Comparison of ENCODE assay signal across 1 cellular context in the genomic region with DNA sequence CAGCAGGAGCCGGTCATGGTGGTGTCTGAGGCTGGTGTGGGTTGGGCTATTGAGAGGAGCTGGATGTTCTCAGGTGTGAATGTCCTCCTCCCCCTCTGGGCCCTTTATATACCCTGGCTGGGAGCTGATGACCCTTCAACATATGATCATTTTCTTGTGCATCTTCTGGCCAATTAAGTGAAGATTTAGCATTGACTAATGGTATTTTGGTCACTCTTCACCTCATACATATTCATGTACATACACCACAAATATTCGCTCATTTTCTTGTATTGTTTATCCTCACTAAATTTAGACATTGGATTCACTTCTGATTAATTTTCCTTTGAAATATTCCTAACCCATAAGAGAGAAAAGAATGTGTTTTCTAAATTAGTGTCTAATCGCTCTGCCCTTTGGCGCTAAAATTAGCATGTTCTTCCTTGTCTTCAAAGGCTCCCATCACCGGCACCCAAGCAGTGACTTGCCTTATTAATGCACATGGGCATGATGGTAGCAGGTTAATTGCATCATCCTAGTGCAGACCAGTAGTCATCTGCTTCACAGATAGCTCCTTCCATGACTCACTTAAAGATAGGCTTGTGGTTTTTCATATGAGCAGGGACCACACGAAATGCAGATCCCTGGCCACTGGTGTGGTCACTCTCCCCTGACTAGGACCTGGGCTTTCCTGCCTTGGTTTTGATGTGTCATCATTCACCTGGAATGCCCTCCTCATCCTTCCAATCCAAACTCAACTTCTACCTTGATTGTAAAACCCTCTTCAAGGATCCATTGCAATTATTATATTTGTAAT.
TF ChIP-seq lines count a peak whose summit lies in the region.

A gene with protein sequence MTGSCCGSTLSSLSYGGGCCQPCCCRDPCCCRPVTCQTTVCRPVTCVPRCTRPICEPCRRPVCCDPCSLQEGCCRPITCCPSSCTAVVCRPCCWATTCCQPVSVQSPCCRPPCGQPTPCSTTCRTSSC (minus strand): TSS at position 51 of the 796 bp plus-strand sequence. CDS start 34 bp downstream, at position 17.

TF ChIP-seq in K562, 482 proteins besides CTCF, POLR2A, EP300 and RAD21 (continued from another document):
- TF ChIP-seq, protein P1, sequence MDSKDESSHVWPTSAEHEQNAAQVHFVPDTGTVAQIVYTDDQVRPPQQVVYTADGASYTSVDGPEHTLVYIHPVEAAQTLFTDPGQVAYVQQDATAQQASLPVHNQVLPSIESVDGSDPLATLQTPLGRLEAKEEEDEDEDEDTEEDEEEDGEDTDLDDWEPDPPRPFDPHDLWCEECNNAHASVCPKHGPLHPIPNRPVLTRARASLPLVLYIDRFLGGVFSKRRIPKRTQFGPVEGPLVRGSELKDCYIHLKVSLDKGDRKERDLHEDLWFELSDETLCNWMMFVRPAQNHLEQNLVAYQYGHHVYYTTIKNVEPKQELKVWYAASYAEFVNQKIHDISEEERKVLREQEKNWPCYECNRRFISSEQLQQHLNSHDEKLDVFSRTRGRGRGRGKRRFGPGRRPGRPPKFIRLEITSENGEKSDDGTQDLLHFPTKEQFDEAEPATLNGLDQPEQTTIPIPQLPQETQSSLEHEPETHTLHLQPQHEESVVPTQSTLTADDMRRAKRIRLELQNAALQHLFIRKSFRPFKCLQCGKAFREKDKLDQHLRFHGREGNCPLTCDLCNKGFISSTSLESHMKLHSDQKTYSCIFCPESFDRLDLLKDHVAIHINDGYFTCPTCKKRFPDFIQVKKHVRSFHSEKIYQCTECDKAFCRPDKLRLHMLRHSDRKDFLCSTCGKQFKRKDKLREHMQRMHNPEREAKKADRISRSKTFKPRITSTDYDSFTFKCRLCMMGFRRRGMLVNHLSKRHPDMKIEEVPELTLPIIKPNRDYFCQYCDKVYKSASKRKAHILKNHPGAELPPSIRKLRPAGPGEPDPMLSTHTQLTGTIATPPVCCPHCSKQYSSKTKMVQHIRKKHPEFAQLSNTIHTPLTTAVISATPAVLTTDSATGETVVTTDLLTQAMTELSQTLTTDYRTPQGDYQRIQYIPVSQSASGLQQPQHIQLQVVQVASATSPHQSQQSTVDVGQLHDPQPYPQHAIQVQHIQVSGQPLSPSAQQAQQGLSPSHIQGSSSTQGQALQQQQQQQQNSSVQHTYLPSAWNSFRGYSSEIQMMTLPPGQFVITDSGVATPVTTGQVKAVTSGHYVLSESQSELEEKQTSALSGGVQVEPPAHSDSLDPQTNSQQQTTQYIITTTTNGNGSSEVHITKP (IDR thresholded peaks at IDR 0.05; ENCODE audit: partially characterized antibody), result no peak
- TF ChIP-seq TSC22D4 (tag; IDR thresholded peaks at IDR 0.05) (no peak), MEF2D (tag; conservative IDR thresholded peaks at IDR 0.05; ENCODE audit: low read depth) (peak; percentile 30; the same call in 1 of the 2 replicates), KDM1A (IDR thresholded peaks at IDR 0.05) (no peak), CEBPB (tag; IDR thresholded peaks at IDR 0.05) (peak; percentile 91), ZKSCAN8 (CRISPR knock-in tag; IDR thresholded peaks at IDR 0.05) (peak; percentile 49; the same call in 1 of the 2 replicates), BACH1 (tag; IDR thresholded peaks at IDR 0.05) (peak; percentile 82; the same call in 1 of the 2 replicates), SMAD4 (CRISPR knock-in tag; conservative IDR thresholded peaks at IDR 0.05) (peak; percentile 75), NFE2 (IDR thresholded peaks at IDR 0.05; ENCODE audit: low read depth) (peak; percentile 77), HDAC1 (IDR thresholded peaks at IDR 0.05) (no peak), PHF8 (IDR thresholded peaks at IDR 0.05; ENCODE audit: borderline replicate concordance, low read length) (no peak), ZNF589 (CRISPR knock-in tag; IDR thresholded peaks at IDR 0.05; ENCODE audit: low read depth) (peak; percentile 85; the same call in 1 of the 2 replicates), IRF2 (CRISPR knock-in tag; IDR thresholded peaks at IDR 0.05) (no peak)
- TF ChIP-seq, protein P2, sequence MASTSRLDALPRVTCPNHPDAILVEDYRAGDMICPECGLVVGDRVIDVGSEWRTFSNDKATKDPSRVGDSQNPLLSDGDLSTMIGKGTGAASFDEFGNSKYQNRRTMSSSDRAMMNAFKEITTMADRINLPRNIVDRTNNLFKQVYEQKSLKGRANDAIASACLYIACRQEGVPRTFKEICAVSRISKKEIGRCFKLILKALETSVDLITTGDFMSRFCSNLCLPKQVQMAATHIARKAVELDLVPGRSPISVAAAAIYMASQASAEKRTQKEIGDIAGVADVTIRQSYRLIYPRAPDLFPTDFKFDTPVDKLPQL (IDR thresholded peaks at IDR 0.05; ENCODE audit: extremely low read depth, insufficient read length), result no peak
- TF ChIP-seq, protein P3, sequence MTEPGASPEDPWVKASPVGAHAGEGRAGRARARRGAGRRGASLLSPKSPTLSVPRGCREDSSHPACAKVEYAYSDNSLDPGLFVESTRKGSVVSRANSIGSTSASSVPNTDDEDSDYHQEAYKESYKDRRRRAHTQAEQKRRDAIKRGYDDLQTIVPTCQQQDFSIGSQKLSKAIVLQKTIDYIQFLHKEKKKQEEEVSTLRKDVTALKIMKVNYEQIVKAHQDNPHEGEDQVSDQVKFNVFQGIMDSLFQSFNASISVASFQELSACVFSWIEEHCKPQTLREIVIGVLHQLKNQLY (CRISPR knock-in tag; conservative IDR thresholded peaks at IDR 0.05), result no peak
- TF ChIP-seq, protein P4, sequence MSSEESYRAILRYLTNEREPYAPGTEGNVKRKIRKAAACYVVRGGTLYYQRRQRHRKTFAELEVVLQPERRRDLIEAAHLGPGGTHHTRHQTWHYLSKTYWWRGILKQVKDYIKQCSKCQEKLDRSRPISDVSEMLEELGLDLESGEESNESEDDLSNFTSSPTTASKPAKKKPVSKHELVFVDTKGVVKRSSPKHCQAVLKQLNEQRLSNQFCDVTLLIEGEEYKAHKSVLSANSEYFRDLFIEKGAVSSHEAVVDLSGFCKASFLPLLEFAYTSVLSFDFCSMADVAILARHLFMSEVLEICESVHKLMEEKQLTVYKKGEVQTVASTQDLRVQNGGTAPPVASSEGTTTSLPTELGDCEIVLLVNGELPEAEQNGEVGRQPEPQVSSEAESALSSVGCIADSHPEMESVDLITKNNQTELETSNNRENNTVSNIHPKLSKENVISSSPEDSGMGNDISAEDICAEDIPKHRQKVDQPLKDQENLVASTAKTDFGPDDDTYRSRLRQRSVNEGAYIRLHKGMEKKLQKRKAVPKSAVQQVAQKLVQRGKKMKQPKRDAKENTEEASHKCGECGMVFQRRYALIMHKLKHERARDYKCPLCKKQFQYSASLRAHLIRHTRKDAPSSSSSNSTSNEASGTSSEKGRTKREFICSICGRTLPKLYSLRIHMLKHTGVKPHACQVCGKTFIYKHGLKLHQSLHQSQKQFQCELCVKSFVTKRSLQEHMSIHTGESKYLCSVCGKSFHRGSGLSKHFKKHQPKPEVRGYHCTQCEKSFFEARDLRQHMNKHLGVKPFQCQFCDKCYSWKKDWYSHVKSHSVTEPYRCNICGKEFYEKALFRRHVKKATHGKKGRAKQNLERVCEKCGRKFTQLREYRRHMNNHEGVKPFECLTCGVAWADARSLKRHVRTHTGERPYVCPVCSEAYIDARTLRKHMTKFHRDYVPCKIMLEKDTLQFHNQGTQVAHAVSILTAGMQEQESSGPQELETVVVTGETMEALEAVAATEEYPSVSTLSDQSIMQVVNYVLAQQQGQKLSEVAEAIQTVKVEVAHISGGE (CRISPR knock-in tag; IDR thresholded peaks at IDR 0.05), result peak in 1 of 3 experiments; percentile 44; a peak in 1 of 6 replicates
TF ChIP-seq in K562: peak in this region for 76.
